In genomic region chr14:22802860-22803562, GRCh38 we compare ENCODE assay signal across 1 cellular context.
TF ChIP-seq lines count a peak whose summit lies in the region.

No MANE protein-coding gene starts in this region.

TF ChIP-seq in IMR-90, 13 proteins besides CTCF, POLR2A, EP300 and RAD21 (continued from another document):
- TF ChIP-seq ELK1 (IDR thresholded peaks at IDR 0.05; ENCODE audit: borderline replicate concordance, low read depth, low read length) (no peak), RCOR1 (IDR thresholded peaks at IDR 0.05; ENCODE audit: insufficient replicate concordance, low read length) (no peak), NFE2L2 (IDR thresholded peaks at IDR 0.05; ENCODE audit: low read depth, low read length) (no peak), SMC3 (IDR thresholded peaks at IDR 0.05; ENCODE audit: low read depth, low read length) (no peak), MAZ (IDR thresholded peaks at IDR 0.05; ENCODE audit: borderline replicate concordance, low read depth, low read length) (no peak), CHD1 (IDR thresholded peaks at IDR 0.05; ENCODE audit: low read depth, low read length) (no peak), BHLHE40 (IDR thresholded peaks at IDR 0.05; ENCODE audit: low read depth, low read length) (no peak), FOS (IDR thresholded peaks at IDR 0.05; ENCODE audit: low read depth, low read length) (no peak)
